8 cellular contexts compared by ENCODE assay signal in genomic region chr1:32291708-32292508, GRCh38. TPM values are rescaled to one million over a fixed set of nuclear protein-coding genes. Genes with fewer than 3 reads are reported as not detected.
A peak's percentile ranks its signal among the peaks of the same experiment; 100 is the strongest.
DNase-seq lines count a peak whose midpoint lies in the region; ATAC-seq, FAIRE-seq and TF ChIP-seq lines count a peak whose summit lies in the region.

HDAC1 (plus strand) TSS chr1:32292083; CDS start chr1:32292170, 87 bp downstream.

- TF ChIP-seq CTCF in D721Med (IDR thresholded peaks at IDR 0.05; ENCODE audit: insufficient read depth, missing control alignments) (no peak), OCI-LY1 (IDR thresholded peaks at IDR 0.05; ENCODE audit: low read length) (no peak), endothelial cell (IDR thresholded peaks at IDR 0.05; ENCODE audit: unreplicated experiment) (no peak), mesothelial cell of epicardium (IDR thresholded peaks at IDR 0.05; ENCODE audit: unreplicated experiment) (no peak)

- H4K20me1 ChIP-seq in OCI-LY1 (ENCODE audit: insufficient read depth, low read length) = peaks cover 1% of the 10 kb centered on the region; the same call in 1 of the 2 replicates

- peaks cover 57% of the 10 kb centered on the region for H3K4me1 ChIP-seq in OCI-LY1 (ENCODE audit: insufficient read depth, low read length, severe bottlenecking)

- H3K4me3 Mint-ChIP-seq in endothelial cell (ENCODE audit: unreplicated experiment) (peak within 1 kb of the TSS; percentile 100), mesothelial cell of epicardium (peak within 1 kb of the TSS; percentile 96)

- H3K27ac Mint-ChIP-seq in endothelial cell (ENCODE audit: unreplicated experiment) (peak within 1 kb of the TSS; percentile 90), mesothelial cell of epicardium (peak within 1 kb of the TSS; percentile 90)

- peaks cover 19% of the 10 kb centered on the region for H3K4me1 Mint-ChIP-seq in endothelial cell (ENCODE audit: unreplicated experiment)
- peaks cover 13% of the 10 kb centered on the region for H3K4me1 Mint-ChIP-seq in mesothelial cell of epicardium

- peaks cover 8% of the 10 kb centered on the region for H3F3A ChIP-seq in OCI-LY1 (ENCODE audit: insufficient read depth, low read length)

- no peaks in the 10 kb centered on the region for H3K9me2 ChIP-seq in OCI-LY1 (ENCODE audit: low read depth, low read length)

- H3K9me3 ChIP-seq in OCI-LY1 (ENCODE audit: low read length) = no peaks in the 10 kb centered on the region

- H3K27me3 ChIP-seq in OCI-LY1 (ENCODE audit: insufficient read depth, low read length) = no peaks in the 10 kb centered on the region

- H3K27ac ChIP-seq in OCI-LY1 (ENCODE audit: low read depth, low read length, poor library complexity, severe bottlenecking) = peak within 1 kb of the TSS; percentile 90

- H3K36me3 Mint-ChIP-seq in endothelial cell (ENCODE audit: low read depth, unreplicated experiment) (peaks cover 16% of the 10 kb centered on the region), mesothelial cell of epicardium (peaks cover 6% of the 10 kb centered on the region)

- H3K4me2 ChIP-seq in OCI-LY1 (ENCODE audit: low read length) = peak within 1 kb of the TSS; percentile 94

- peaks cover 38% of the 10 kb centered on the region for H3K36me3 ChIP-seq in OCI-LY1 (ENCODE audit: insufficient read depth, low read length)

- H3K4me3 ChIP-seq in OCI-LY1 (ENCODE audit: low read depth, low read length, poor library complexity, severe bottlenecking) = peak within 1 kb of the TSS; percentile 94

- peaks cover 6% of the 10 kb centered on the region for H3K27me3 Mint-ChIP-seq in endothelial cell (ENCODE audit: unreplicated experiment)
- no peaks in the 10 kb centered on the region for H3K27me3 Mint-ChIP-seq in mesothelial cell of epicardium (ENCODE audit: low read depth)

- H3K9ac ChIP-seq in OCI-LY1 (ENCODE audit: low read length) = peak within 1 kb of the TSS; percentile 98

- DNase-seq in D721Med (ENCODE audit: insufficient read length, low spot score) = peak; percentile 87
- peak; percentile 96 for DNase-seq in HuH-7 (ENCODE audit: low spot score)
- peak; percentile 95 for DNase-seq in activated CD8-positive, alpha-beta memory T cell treated with anti-CD3 and anti-CD28 coated beads, Interleukin-2, amount 50 U/mL, for 4 hours
- DNase-seq in endothelial cell (ENCODE audit: low spot score) = peak; percentile 94
- peak; percentile 80 to 88 for DNase-seq in mesothelial cell of epicardium (ENCODE audit: low spot score in 2 of 2, unreplicated experiment in 2 of 2)
- DNase-seq in stimulated activated CD8-positive, alpha-beta memory T cell treated with anti-CD3 and anti-CD28 coated beads, Interleukin-15, amount 100 ng/mL, for 4 hours (ENCODE audit: low read depth in 2 of 2) = peak; percentile 94 to 96

- peaks cover 48% of the 10 kb centered on the region for H3K79me2 ChIP-seq in OCI-LY1 (ENCODE audit: insufficient read depth, low read length)

- no peak within 1 kb of the TSS for H2AFZ ChIP-seq in OCI-LY1 (ENCODE audit: low read length)

- ATAC-seq in GM21515 (IDR thresholded peaks at IDR 0.05; ENCODE audit: unreplicated experiment) = peak; percentile 92

- FAIRE-seq in D721Med (lab: Jason Lieb, UNC) = no peak

- H3K9me3 Mint-ChIP-seq in endothelial cell (ENCODE audit: unreplicated experiment) (no peaks in the 10 kb centered on the region), mesothelial cell of epicardium (no peaks in the 10 kb centered on the region)

RNA-seq across cellular contexts. Expression of gene HDAC1, which starts in this region (rescaled TPM):
- total RNA-seq in endothelial cell (ENCODE audit: unreplicated experiment) (143 TPM), mesothelial cell of epicardium (122 to 131 TPM (median 127 TPM) in 3 replicates)

Comparison
In these comparisons a context has a peak if more than half of its experiments do, and no peak if none do; other contexts are left out.
1. Peak in every context shown above with its lines: DNase-seq, ATAC-seq, H3K4me3 ChIP-seq and H3K27ac ChIP-seq.